8 cellular contexts compared by ENCODE assay signal in the genomic region with DNA sequence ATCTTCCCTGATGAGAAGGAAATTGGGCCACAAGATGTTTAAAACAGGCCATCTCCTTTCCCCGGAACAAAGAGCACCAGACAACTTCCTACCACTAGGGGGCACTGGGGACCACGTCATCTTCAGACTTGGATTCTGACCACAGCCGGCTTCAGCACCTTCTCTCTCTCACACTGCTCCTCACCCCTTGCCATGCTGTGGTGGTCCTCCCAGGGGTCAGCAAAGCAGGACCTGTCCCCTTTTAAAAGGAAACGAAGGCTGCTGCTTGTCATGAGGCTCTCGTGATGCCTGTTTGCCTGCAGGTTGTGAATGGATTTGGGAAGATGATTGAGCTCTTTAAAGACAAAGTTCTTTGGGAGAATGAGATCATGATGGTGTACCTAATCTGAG. TPM values are rescaled to one million over a fixed set of nuclear protein-coding genes. Genes with fewer than 3 reads are reported as not detected.
DNase-seq lines count a peak whose midpoint lies in the region; ATAC-seq and TF ChIP-seq lines count a peak whose summit lies in the region.

No MANE protein-coding gene starts in this region.

- peaks cover 13% of the 10 kb centered on the region for H3K36me3 Mint-ChIP-seq in chondrocyte (ENCODE audit: low read depth)

- DNase-seq in GM10248 (ENCODE audit: extremely low spot score) (peak; percentile 84), NCI-H226 (peak; percentile 20), chondrocyte (ENCODE audit: low spot score) (no peak), left lobe of liver (ENCODE audit: low spot score) (peak; percentile 73)
- DNase-seq in activated CD4-positive, alpha-beta T cell treated with anti-CD3 and anti-CD28 coated beads for 24 hours (ENCODE audit: low read depth in 2 of 2) = peak; percentile 72 to 82
- peak; percentile 74 for DNase-seq in stimulated activated CD4-positive, alpha-beta T cell treated with anti-CD3 and anti-CD28 coated beads, Interleukin-2, amount 100 ng/mL, for 4 hours (ENCODE audit: low read depth)

- ATAC-seq in HG02938 (IDR thresholded peaks at IDR 0.05; ENCODE audit: unreplicated experiment) = peak; percentile 72
- ATAC-seq in left lobe of liver = peak; percentile 89
- ATAC-seq in GM18519 (IDR thresholded peaks at IDR 0.05; ENCODE audit: low FRiP score, unreplicated experiment) = no peak

- TF ChIP-seq CTCF in GM10248 (IDR thresholded peaks at IDR 0.05; ENCODE audit: control extremely low read depth, extremely low read depth, low read depth, missing control alignments) = peak; percentile 89
- TF ChIP-seq CTCF in chondrocyte (IDR thresholded peaks at IDR 0.05) = peak; percentile 95

- POLR2A ChIA-PET in GM10248 (lab: Yijun Ruan, JAX) = no interaction called here

- H3K27ac Mint-ChIP-seq in chondrocyte (ENCODE audit: unreplicated experiment) = no peak overlapping the region

- H3K27me3 Mint-ChIP-seq in chondrocyte (ENCODE audit: low read depth) = no peaks in the 10 kb centered on the region

- no peak overlapping the region for H3K4me3 Mint-ChIP-seq in chondrocyte (ENCODE audit: unreplicated experiment)

- H3K9me3 Mint-ChIP-seq in chondrocyte (ENCODE audit: low read depth) = no peaks in the 10 kb centered on the region

- CTCF ChIA-PET in GM10248 (lab: Yijun Ruan, JAX) = interaction anchor here (0.6 to 18.1 kb wide), 35 partner anchors 8 to 825 kb away, joined by 3 to 253 read pairs (median 3); a partner anchor contains a TSS

- H3K4me1 Mint-ChIP-seq in chondrocyte (ENCODE audit: low read depth) = peaks cover 6% of the 10 kb centered on the region

RNA-seq across cellular contexts. Expression of a gene that starts 16.2 kb away (rescaled TPM):
- total RNA-seq in chondrocyte (13.9 to 19.3 TPM (median 14.8 TPM) in 3 replicates), left lobe of liver (11.8 TPM)

RNA-seq across cellular contexts. Expression of a gene that starts 47.0 kb away (rescaled TPM):
- total RNA-seq in chondrocyte (11.6 to 20.0 TPM (median 17.1 TPM) in 3 replicates), left lobe of liver (4.6 TPM)
